In the genomic region with DNA sequence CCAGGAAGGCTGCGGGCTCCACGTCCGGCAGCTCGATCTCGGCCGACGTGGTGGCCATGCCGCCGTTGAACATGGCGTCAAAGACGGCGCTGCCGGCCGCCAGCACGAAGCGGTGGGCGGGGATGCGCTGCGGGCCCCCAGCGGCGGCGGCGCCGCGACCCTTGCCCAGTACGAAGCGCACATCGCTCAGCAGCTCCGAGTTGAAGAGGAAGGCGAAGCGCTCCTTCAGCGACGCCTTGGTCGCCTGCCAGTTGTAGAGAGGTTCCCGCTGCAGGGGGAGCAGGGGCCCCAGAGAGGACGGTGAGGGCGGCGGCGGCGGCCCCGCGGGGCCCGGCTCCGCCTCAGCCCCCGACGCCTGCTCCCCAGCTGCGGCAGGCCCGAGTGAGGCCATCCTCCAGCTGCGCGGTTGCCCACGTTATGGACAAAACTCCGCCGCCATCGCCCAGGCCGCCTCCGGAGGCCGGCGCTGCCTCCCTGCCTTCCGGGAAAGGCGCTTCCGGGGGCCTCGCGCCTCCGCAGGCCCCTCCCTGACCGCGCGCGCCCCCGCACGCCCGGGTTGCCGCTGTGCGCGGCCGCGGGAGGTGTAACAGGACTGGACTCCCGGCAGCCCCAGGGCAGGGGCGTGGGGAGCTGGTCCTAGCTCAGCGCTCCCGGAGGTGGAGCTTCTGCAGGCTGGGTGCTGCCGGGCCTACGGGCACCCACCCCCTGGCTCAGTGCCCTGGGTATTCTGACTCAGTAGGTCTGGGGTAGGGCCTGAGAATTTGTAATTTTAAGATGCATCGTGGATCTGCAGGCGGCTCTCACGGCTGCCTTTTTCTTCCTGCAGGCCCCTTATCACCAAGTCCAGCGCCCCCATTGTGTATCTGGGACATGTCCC, we compare ENCODE assay signal across 1 cellular context.
TF ChIP-seq lines count a peak whose summit lies in the region.

A gene (minus strand): TSS at position 492 of the 877 bp plus-strand sequence. CDS start 101 bp downstream, at position 391.

TF ChIP-seq in HepG2, 621 proteins besides CTCF, POLR2A, EP300 and RAD21 (continued from another document and continues in another):
- TF ChIP-seq SMARCE1 (IDR thresholded peaks at IDR 0.05; ENCODE audit: borderline replicate concordance) (no peak), ZSCAN25 (CRISPR knock-in tag; IDR thresholded peaks at IDR 0.05) (peak; percentile 86), ZNF709 (CRISPR knock-in tag; IDR thresholded peaks at IDR 0.05) (no peak), DR1 (CRISPR knock-in tag; IDR thresholded peaks at IDR 0.05) (no peak; the same call in 1 of the 2 replicates), MIXL1 (CRISPR knock-in tag; IDR thresholded peaks at IDR 0.05) (no peak), CCAR2 (optimal IDR thresholded peaks at IDR 0.05; ENCODE audit: low read depth, low read length) (peak; percentile 45), NR2C2 (CRISPR knock-in tag; IDR thresholded peaks at IDR 0.05; ENCODE audit: borderline replicate concordance) (peak; percentile 60; the same call in 1 of the 2 replicates), SAP130 (CRISPR knock-in tag; IDR thresholded peaks at IDR 0.05; ENCODE audit: low read depth) (peak; percentile 92), POLR2AphosphoS5 (IDR thresholded peaks at IDR 0.05; ENCODE audit: low read depth, low read length) (peak; percentile 75), ATF1 (CRISPR knock-in tag; IDR thresholded peaks at IDR 0.05) (no peak), ZNF282 (IDR thresholded peaks at IDR 0.05; ENCODE audit: partially characterized antibody) (no peak), CBX5 (CRISPR knock-in tag; IDR thresholded peaks at IDR 0.05; ENCODE audit: borderline replicate concordance) (no peak), HCFC1 (IDR thresholded peaks at IDR 0.05; ENCODE audit: low read depth, low read length) (no peak), POLR2G (IDR thresholded peaks at IDR 0.05; ENCODE audit: low read depth, low read length) (peak; percentile 98), TOE1 (CRISPR knock-in tag; IDR thresholded peaks at IDR 0.05) (no peak), FOXA1 (IDR thresholded peaks at IDR 0.05) (no peak), FOXA1 (CRISPR knock-in tag; IDR thresholded peaks at IDR 0.05) (peak; percentile 26; the same call in 1 of the 2 replicates), GZF1 (CRISPR knock-in tag; IDR thresholded peaks at IDR 0.05) (no peak), PRMT3 (CRISPR knock-in tag; IDR thresholded peaks at IDR 0.05; ENCODE audit: borderline replicate concordance, low read depth) (no peak; the same call in 1 of the 2 replicates), ZNF619 (CRISPR knock-in tag; IDR thresholded peaks at IDR 0.05) (0 out of 2 replicates have a peak, but pooled peaks have one; percentile 24), YEATS4 (CRISPR knock-in tag; IDR thresholded peaks at IDR 0.05; ENCODE audit: borderline replicate concordance) (peak; percentile 93)
- TF ChIP-seq, protein P1, sequence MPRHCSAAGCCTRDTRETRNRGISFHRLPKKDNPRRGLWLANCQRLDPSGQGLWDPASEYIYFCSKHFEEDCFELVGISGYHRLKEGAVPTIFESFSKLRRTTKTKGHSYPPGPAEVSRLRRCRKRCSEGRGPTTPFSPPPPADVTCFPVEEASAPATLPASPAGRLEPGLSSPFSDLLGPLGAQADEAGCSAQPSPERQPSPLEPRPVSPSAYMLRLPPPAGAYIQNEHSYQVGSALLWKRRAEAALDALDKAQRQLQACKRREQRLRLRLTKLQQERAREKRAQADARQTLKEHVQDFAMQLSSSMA (CRISPR knock-in tag; IDR thresholded peaks at IDR 0.05): peak; percentile 83; the same call in 1 of the 2 replicates
- TF ChIP-seq, protein P2, sequence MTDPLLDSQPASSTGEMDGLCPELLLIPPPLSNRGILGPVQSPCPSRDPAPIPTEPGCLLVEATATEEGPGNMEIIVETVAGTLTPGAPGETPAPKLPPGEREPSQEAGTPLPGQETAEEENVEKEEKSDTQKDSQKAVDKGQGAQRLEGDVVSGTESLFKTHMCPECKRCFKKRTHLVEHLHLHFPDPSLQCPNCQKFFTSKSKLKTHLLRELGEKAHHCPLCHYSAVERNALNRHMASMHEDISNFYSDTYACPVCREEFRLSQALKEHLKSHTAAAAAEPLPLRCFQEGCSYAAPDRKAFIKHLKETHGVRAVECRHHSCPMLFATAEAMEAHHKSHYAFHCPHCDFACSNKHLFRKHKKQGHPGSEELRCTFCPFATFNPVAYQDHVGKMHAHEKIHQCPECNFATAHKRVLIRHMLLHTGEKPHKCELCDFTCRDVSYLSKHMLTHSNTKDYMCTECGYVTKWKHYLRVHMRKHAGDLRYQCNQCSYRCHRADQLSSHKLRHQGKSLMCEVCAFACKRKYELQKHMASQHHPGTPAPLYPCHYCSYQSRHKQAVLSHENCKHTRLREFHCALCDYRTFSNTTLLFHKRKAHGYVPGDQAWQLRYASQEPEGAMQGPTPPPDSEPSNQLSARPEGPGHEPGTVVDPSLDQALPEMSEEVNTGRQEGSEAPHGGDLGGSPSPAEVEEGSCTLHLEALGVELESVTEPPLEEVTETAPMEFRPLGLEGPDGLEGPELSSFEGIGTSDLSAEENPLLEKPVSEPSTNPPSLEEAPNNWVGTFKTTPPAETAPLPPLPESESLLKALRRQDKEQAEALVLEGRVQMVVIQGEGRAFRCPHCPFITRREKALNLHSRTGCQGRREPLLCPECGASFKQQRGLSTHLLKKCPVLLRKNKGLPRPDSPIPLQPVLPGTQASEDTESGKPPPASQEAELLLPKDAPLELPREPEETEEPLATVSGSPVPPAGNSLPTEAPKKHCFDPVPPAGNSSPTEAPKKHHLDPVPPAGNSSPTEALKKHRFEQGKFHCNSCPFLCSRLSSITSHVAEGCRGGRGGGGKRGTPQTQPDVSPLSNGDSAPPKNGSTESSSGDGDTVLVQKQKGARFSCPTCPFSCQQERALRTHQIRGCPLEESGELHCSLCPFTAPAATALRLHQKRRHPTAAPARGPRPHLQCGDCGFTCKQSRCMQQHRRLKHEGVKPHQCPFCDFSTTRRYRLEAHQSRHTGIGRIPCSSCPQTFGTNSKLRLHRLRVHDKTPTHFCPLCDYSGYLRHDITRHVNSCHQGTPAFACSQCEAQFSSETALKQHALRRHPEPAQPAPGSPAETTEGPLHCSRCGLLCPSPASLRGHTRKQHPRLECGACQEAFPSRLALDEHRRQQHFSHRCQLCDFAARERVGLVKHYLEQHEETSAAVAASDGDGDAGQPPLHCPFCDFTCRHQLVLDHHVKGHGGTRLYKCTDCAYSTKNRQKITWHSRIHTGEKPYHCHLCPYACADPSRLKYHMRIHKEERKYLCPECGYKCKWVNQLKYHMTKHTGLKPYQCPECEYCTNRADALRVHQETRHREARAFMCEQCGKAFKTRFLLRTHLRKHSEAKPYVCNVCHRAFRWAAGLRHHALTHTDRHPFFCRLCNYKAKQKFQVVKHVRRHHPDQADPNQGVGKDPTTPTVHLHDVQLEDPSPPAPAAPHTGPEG (CRISPR knock-in tag; IDR thresholded peaks at IDR 0.05): peak; percentile 63; the same call in 1 of the 2 replicates
- TF ChIP-seq, protein P3, sequence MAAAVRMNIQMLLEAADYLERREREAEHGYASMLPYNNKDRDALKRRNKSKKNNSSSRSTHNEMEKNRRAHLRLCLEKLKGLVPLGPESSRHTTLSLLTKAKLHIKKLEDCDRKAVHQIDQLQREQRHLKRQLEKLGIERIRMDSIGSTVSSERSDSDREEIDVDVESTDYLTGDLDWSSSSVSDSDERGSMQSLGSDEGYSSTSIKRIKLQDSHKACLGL (CRISPR knock-in tag; IDR thresholded peaks at IDR 0.05): no peak; the same call in 1 of the 2 replicates
- TF ChIP-seq, protein P4, sequence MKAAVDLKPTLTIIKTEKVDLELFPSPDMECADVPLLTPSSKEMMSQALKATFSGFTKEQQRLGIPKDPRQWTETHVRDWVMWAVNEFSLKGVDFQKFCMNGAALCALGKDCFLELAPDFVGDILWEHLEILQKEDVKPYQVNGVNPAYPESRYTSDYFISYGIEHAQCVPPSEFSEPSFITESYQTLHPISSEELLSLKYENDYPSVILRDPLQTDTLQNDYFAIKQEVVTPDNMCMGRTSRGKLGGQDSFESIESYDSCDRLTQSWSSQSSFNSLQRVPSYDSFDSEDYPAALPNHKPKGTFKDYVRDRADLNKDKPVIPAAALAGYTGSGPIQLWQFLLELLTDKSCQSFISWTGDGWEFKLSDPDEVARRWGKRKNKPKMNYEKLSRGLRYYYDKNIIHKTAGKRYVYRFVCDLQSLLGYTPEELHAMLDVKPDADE (CRISPR knock-in tag; IDR thresholded peaks at IDR 0.05): no peak
- TF ChIP-seq, protein P5, sequence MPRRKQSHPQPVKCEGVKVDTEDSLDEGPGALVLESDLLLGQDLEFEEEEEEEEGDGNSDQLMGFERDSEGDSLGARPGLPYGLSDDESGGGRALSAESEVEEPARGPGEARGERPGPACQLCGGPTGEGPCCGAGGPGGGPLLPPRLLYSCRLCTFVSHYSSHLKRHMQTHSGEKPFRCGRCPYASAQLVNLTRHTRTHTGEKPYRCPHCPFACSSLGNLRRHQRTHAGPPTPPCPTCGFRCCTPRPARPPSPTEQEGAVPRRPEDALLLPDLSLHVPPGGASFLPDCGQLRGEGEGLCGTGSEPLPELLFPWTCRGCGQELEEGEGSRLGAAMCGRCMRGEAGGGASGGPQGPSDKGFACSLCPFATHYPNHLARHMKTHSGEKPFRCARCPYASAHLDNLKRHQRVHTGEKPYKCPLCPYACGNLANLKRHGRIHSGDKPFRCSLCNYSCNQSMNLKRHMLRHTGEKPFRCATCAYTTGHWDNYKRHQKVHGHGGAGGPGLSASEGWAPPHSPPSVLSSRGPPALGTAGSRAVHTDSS (CRISPR knock-in tag; conservative IDR thresholded peaks at IDR 0.05): no peak
- TF ChIP-seq, protein P6, sequence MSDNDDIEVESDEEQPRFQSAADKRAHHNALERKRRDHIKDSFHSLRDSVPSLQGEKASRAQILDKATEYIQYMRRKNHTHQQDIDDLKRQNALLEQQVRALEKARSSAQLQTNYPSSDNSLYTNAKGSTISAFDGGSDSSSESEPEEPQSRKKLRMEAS (IDR thresholded peaks at IDR 0.05): peak; percentile 69
- TF ChIP-seq, protein P7, sequence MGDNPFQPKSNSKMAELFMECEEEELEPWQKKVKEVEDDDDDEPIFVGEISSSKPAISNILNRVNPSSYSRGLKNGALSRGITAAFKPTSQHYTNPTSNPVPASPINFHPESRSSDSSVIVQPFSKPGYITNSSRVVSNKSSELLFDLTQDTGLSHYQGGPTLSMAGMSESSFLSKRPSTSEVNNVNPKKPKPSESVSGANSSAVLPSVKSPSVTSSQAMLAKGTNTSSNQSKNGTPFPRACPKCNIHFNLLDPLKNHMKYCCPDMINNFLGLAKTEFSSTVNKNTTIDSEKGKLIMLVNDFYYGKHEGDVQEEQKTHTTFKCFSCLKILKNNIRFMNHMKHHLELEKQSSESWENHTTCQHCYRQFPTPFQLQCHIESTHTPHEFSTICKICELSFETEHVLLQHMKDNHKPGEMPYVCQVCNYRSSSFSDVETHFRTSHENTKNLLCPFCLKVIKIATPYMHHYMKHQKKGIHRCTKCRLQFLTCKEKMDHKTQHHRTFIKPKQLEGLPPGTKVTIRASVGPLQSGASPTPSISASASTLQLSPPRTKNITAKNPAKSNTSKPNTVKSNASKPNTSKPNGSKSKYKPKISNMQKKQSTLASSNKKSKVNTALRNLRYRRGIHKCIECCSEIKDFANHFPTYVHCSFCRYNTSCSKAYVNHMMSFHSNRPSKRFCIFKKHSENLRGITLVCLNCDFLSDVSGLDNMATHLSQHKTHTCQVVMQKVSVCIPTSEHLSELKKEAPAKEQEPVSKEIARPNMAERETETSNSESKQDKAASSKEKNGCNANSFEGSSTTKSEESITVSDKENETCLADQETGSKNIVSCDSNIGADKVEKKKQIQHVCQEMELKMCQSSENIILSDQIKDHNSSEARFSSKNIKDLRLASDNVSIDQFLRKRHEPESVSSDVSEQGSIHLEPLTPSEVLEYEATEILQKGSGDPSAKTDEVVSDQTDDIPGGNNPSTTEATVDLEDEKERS (CRISPR knock-in tag; IDR thresholded peaks at IDR 0.05): no peak
- TF ChIP-seq, protein P8, sequence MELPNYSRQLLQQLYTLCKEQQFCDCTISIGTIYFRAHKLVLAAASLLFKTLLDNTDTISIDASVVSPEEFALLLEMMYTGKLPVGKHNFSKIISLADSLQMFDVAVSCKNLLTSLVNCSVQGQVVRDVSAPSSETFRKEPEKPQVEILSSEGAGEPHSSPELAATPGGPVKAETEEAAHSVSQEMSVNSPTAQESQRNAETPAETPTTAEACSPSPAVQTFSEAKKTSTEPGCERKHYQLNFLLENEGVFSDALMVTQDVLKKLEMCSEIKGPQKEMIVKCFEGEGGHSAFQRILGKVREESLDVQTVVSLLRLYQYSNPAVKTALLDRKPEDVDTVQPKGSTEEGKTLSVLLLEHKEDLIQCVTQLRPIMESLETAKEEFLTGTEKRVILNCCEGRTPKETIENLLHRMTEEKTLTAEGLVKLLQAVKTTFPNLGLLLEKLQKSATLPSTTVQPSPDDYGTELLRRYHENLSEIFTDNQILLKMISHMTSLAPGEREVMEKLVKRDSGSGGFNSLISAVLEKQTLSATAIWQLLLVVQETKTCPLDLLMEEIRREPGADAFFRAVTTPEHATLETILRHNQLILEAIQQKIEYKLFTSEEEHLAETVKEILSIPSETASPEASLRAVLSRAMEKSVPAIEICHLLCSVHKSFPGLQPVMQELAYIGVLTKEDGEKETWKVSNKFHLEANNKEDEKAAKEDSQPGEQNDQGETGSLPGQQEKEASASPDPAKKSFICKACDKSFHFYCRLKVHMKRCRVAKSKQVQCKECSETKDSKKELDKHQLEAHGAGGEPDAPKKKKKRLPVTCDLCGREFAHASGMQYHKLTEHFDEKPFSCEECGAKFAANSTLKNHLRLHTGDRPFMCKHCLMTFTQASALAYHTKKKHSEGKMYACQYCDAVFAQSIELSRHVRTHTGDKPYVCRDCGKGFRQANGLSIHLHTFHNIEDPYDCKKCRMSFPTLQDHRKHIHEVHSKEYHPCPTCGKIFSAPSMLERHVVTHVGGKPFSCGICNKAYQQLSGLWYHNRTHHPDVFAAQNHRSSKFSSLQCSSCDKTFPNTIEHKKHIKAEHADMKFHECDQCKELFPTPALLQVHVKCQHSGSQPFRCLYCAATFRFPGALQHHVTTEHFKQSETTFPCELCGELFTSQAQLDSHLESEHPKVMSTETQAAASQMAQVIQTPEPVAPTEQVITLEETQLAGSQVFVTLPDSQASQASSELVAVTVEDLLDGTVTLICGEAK (IDR thresholded peaks at IDR 0.05): no peak
- TF ChIP-seq, protein P8 (CRISPR knock-in tag; IDR thresholded peaks at IDR 0.05): no peak
